ENCODE assay signal across 10 cellular contexts in the genomic region with DNA sequence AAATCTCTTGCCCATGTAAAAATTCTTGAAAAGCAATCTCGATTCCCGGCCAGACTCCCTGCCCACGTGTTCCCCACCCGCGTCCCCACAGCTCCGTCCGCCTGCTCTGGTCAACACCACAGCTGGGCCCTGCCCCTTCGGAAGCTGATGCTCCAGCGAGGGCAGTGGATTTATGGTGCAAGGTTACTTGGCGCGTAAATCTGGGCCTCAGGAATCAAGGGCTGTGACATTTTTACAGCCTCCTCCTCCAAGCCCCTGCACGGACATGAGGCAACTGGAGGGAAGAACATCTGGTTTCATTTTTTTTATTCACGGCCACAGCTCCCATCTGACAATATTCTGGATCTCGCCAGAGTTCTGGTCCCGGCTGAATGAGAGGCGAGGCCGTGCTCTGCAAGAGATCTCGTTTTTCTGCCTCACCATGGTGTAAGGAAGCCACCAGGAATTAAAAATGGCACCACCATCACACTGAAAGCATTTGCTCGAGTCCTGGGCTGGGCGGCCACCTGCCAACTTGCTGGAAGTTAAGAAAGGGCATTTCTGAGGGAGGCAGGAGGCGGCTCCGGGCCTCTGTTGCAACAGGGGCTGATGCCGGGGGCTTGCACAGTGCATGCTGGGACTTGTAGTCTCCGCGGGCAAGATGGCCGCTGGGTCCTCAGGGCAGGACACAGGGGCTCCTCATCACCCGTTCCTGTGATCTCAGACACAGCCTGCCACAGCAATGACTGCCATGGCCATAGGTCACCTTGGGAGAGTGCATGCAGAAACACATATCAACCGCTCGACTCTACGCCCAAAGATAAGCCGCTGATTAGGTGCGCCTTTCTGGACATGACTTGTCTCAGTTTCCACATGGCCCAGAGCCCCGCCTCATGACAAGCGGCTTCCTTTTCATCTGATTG.
A peak's percentile ranks its signal among the peaks of the same experiment; 100 is the strongest.
DNase-seq lines count a peak whose midpoint lies in the region; ATAC-seq, FAIRE-seq and TF ChIP-seq lines count a peak whose summit lies in the region.
"Had no signal": no experiment of that assay in that cellular context is flagged by ENCODE, and none has a peak within 500 bp of the region (broad histone marks: within the 10 kb centered on the region; RNA-seq: fewer than 3 reads in every experiment).

No MANE protein-coding gene starts in this region.

- ATAC-seq in K562: peak; percentile 97
- ATAC-seq in T-helper 17 cell: no peak
- ATAC-seq in HG03045 (IDR thresholded peaks at IDR 0.05; ENCODE audit: unreplicated experiment): no peak

- WGBS in K562 (ENCODE audit: insufficient coverage, low coverage, missing lambda C conversion rate): 27% methylated on average over 31 of the region's 34 CpGs
- WGBS in spleen, 5 donors: 65 to 73% (median 72%) methylated on average over 30 to 34 of the region's 34 CpGs

- H3K27me3 ChIP-seq in H7 (ENCODE audit: control insufficient read depth, insufficient read depth, low read length) (no peaks in the 10 kb centered on the region), K562 (ENCODE audit: control insufficient read depth in 2 of 2, insufficient read depth in 2 of 2, low read length in 2 of 2) (no peaks in the 10 kb centered on the region; a peak in 1 of 5 replicates), keratinocyte (ENCODE audit: control insufficient read depth, extremely low read depth, insufficient read depth, low read length) (no peaks in the 10 kb centered on the region), spleen (replicated peaks in 1 of 7) (peaks cover 0 to 20% (median 0%) of the 10 kb centered on the region in 7 donors)

- TF ChIP-seq CTCF in K562 (IDR thresholded peaks at IDR 0.05 in 2 of 3, conservative IDR thresholded peaks at IDR 0.05 in 1 of 3; ENCODE audit: insufficient read depth in 2 of 3, low read depth in 1 of 3, low read length in 3 of 3) (no peak), keratinocyte (optimal IDR thresholded peaks at IDR 0.05 in 1 of 3, IDR thresholded peaks at IDR 0.05 in 1 of 3, conservative IDR thresholded peaks at IDR 0.05 in 1 of 3; ENCODE audit: extremely low read depth in 1 of 3, insufficient read depth in 2 of 3, low read length in 3 of 3) (no peak), spleen (IDR thresholded peaks at IDR 0.05 in 8 of 11, conservative IDR thresholded peaks at IDR 0.05 in 3 of 11) (no peak)

- H3K4me2 ChIP-seq in K562 (ENCODE audit: insufficient read depth, low read length): peak overlapping the region; percentile 88
- peak overlapping the region; percentile 68 for H3K4me2 ChIP-seq in keratinocyte (ENCODE audit: control insufficient read depth, extremely low read depth, insufficient read depth, low read depth, low read length)

- H3K27ac ChIP-seq in K562 (ENCODE audit: extremely low read depth, low read depth, low read length): peak overlapping the region; percentile 29; the same call in 2 of the 3 replicates
- H3K27ac ChIP-seq in keratinocyte (ENCODE audit: control insufficient read depth, insufficient read depth, low read length): no peak overlapping the region
- H3K27ac ChIP-seq in spleen: peak overlapping the region in 1 of 8 donors; percentile 49
- H3K27ac ChIP-seq: RWPE1 had no signal

- POLR2A ChIA-PET in K562 (lab: Yijun Ruan, JAX): interaction anchor here (0.7 kb wide), 1 partner anchor 448 kb away, joined by 4 read pairs; no protein-coding TSS in a partner anchor

- in situ Hi-C loops in K562 (cut with MboI): no loop called here

- H3K9me3 ChIP-seq in K562 (replicated peaks; ENCODE audit: control insufficient read depth, insufficient read depth, low read depth, low read length) (no peaks in the 10 kb centered on the region), keratinocyte (ENCODE audit: control insufficient read depth, low read depth, low read length) (no peaks in the 10 kb centered on the region), spleen (no peaks in the 10 kb centered on the region), T-helper 17 cell (ENCODE audit: control insufficient read depth, low read length, poor library complexity, severe bottlenecking) (no peaks in the 10 kb centered on the region)

- peaks cover 2% of the 10 kb centered on the region for H3K4me1 Mint-ChIP-seq in T-helper 17 cell
- H3K4me1 Mint-ChIP-seq: activated naive CD4-positive, alpha-beta T cell treated with anti-CD3 and anti-CD28 coated beads, Interleukin-2, amount 50 U/mL, for 24 hours had no signal

- H3K9me1 ChIP-seq in K562 (ENCODE audit: control insufficient read depth, insufficient read depth, low read length) (no peaks in the 10 kb centered on the region), keratinocyte (ENCODE audit: control insufficient read depth, extremely low read depth, insufficient read depth, low read length) (no peaks in the 10 kb centered on the region)

- H3K9ac ChIP-seq in K562 (ENCODE audit: insufficient read depth in 1 of 2, low read depth in 2 of 2, low read length in 2 of 2) (peak overlapping the region; percentile 25 to 74), keratinocyte (ENCODE audit: control insufficient read depth, extremely low read depth, insufficient read depth, low read length) (no peak overlapping the region)

- intact Hi-C loops in K562 (cut with micrococcal nuclease) (no loop called here), spleen (cut with DNase I; ENCODE audit: low total_unique reads) (no loop called here)

- no peak for TF ChIP-seq EP300 in K562 (IDR thresholded peaks at IDR 0.05; ENCODE audit: low read length)

- dilution Hi-C loops in keratinocyte (cut with MboI; ENCODE audit: extremely low pct_ligation_motif_present, low sequenced_read_pairs): no loop called here

- peak; percentile 91 for DNase-seq in H7
- DNase-seq in K562 (ENCODE audit: extremely low read depth in 1 of 4, low spot score in 3 of 4): peak; percentile 85 to 87 (median 86)
- no peak for DNase-seq in keratinocyte (ENCODE audit: low read depth, low spot score)
- no peak for DNase-seq in spleen
- no peak for DNase-seq in T-helper 17 cell
- DNase-seq in GM19238 (ENCODE audit: insufficient read length, low spot score): no peak
- DNase-seq in activated CD4-positive, alpha-beta T cell treated with anti-CD3 and anti-CD28 coated beads, Interleukin-2, amount 50 U/mL, for 48 hours: no peak

- peaks cover 75% of the 10 kb centered on the region for H3K27me3 Mint-ChIP-seq in T-helper 17 cell

- peaks cover 5% of the 10 kb centered on the region for H3K36me3 Mint-ChIP-seq in T-helper 17 cell (ENCODE audit: low read depth)
- H3K36me3 Mint-ChIP-seq: activated naive CD4-positive, alpha-beta T cell treated with anti-CD3 and anti-CD28 coated beads, Interleukin-2, amount 50 U/mL, for 24 hours had no signal

- no peak for TF ChIP-seq RAD21 in K562 (CRISPR knock-in tag; conservative IDR thresholded peaks at IDR 0.05 in 1 of 2, IDR thresholded peaks at IDR 0.05 in 1 of 2)

- peak; percentile 72 for TF ChIP-seq POLR2A in K562 (conservative IDR thresholded peaks at IDR 0.05)
- no peak for TF ChIP-seq POLR2A in spleen (IDR thresholded peaks at IDR 0.05)

- H3K36me3 ChIP-seq in H7 (replicated peaks; ENCODE audit: control insufficient read depth, insufficient read depth, low read length): no peaks in the 10 kb centered on the region
- H3K36me3 ChIP-seq in K562 (ENCODE audit: control insufficient read depth, insufficient read depth, low read length): no peaks in the 10 kb centered on the region
- H3K36me3 ChIP-seq in keratinocyte (ENCODE audit: control insufficient read depth in 2 of 2, extremely low read depth in 1 of 2, insufficient read depth in 2 of 2, low read length in 2 of 2): no peaks in the 10 kb centered on the region
- no peaks in the 10 kb centered on the region for H3K36me3 ChIP-seq in spleen

- BruUV-seq in K562 (replicated peaks; lab: Mats Ljungman, UMichigan): no TSS peak

- FAIRE-seq in K562 (lab: Jason Lieb, UNC): peak; percentile 81
- no peak for FAIRE-seq in keratinocyte (lab: Jason Lieb, UNC)

- H2AFZ ChIP-seq in K562 (ENCODE audit: low read depth, low read length) (peak overlapping the region; percentile 98), keratinocyte (ENCODE audit: control insufficient read depth, low read length) (peak overlapping the region; percentile 79)

- H3K79me2 ChIP-seq in K562 (ENCODE audit: control insufficient read depth, insufficient read depth, low read length) (no peaks in the 10 kb centered on the region), keratinocyte (ENCODE audit: control insufficient read depth, insufficient read depth, low read length) (no peaks in the 10 kb centered on the region)

- H4K20me1 ChIP-seq in K562 (replicated peaks; ENCODE audit: control insufficient read depth, insufficient read depth, low read length) (no peaks in the 10 kb centered on the region), keratinocyte (ENCODE audit: control insufficient read depth, extremely low read depth, insufficient read depth, low read length) (no peaks in the 10 kb centered on the region)

- H3K4me3 ChIP-seq in H7 (ENCODE audit: insufficient read depth, low read depth, low read length) (no peak overlapping the region), K562 (peak overlapping the region; percentile 27), keratinocyte (ENCODE audit: control insufficient read depth in 2 of 3, extremely low read depth in 1 of 3, insufficient read depth in 2 of 3, low read depth in 1 of 3, low read length in 3 of 3) (peak overlapping the region in 1 of 3 experiments; percentile 61), spleen (peak overlapping the region in 5 of 8 donors; percentile 4 to 25 (median 16))

- H3K4me3 Mint-ChIP-seq in T-helper 17 cell: no peak overlapping the region
- H3K4me3 Mint-ChIP-seq: activated naive CD4-positive, alpha-beta T cell treated with anti-CD3 and anti-CD28 coated beads, Interleukin-2, amount 50 U/mL, for 24 hours had no signal

- no peak overlapping the region for H3K27ac Mint-ChIP-seq in T-helper 17 cell
- H3K27ac Mint-ChIP-seq: activated naive CD4-positive, alpha-beta T cell treated with anti-CD3 and anti-CD28 coated beads, Interleukin-2, amount 50 U/mL, for 24 hours had no signal

- peaks cover 21 to 22% of the 10 kb centered on the region in 2 experiments; a peak in 4 of 5 replicates for H3K4me1 ChIP-seq in K562 (replicated peaks in 1 of 2; ENCODE audit: control insufficient read depth in 2 of 2, insufficient read depth in 2 of 2, low read length in 2 of 2)
- no peaks in the 10 kb centered on the region for H3K4me1 ChIP-seq in keratinocyte (ENCODE audit: control insufficient read depth, extremely low read depth, insufficient read depth, low read length)
- no peaks in the 10 kb centered on the region for H3K4me1 ChIP-seq in spleen

- CTCF ChIA-PET in K562 (lab: Yijun Ruan, JAX; ENCODE audit: low intra/inter-chr PET ratio): no interaction called here

TF ChIP-seq in K562, 482 proteins besides CTCF, POLR2A, EP300 and RAD21 (continues in another document):
- 0 out of 2 replicates have a peak, but pooled peaks have one; percentile 52 for TF ChIP-seq ATF7 (IDR thresholded peaks at IDR 0.05)
- TF ChIP-seq MBD2 (IDR thresholded peaks at IDR 0.05; ENCODE audit: borderline replicate concordance, low read depth): peak; percentile 52; the same call in 1 of the 2 replicates

Comparison
In these comparisons a context has a peak if more than half of its experiments do, and no peak if none do; other contexts are left out.
1. DNase-seq: peak in H7 (single experiment) and K562 (4 of 4); none in keratinocyte (single experiment), spleen (single experiment), T-helper 17 cell (0 of 3), GM19238 (single experiment) and activated CD4-positive, alpha-beta T cell treated with anti-CD3 and anti-CD28 coated beads, Interleukin-2, amount 50 U/mL, for 48 hours (0 of 2).